ENCODE assay signal across 24 cellular contexts in the genomic region with DNA sequence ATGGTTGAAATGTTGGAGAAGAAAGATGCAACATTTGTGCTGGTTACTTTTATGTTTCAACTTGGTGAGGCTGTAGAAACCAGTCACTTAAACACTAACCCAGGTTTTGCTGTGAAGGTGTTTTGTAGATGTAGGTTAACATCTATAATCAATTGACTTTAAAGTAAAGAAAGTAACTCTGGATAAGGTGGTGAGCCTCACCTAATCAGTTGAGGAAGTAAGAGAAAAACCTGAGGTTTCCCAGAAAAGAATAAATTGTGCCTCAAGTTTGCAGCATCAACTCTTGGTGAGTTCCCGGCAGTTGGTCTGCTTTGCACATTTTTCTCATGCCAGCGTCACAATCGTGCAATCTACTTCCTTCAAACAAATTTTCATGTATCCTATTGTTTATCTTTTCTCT.
DNase-seq lines count a peak whose midpoint lies in the region; ATAC-seq and TF ChIP-seq lines count a peak whose summit lies in the region.
"Had no signal": no experiment of that assay in that cellular context is flagged by ENCODE, and none has a peak within 500 bp of the region (broad histone marks: within the 10 kb centered on the region; RNA-seq: fewer than 3 reads in every experiment).

No MANE protein-coding gene starts in this region.

- intact Hi-C loops in natural killer cell (cut with micrococcal nuclease), result no loop called here

- TF ChIP-seq CTCF in brain (conservative IDR thresholded peaks at IDR 0.05) (no peak), natural killer cell (IDR thresholded peaks at IDR 0.05) (no peak)

- H3K9me3 Mint-ChIP-seq in brain (peaks cover 6 to 31% (median 14%) of the 10 kb centered on the region in 5 experiments), natural killer cell (no peaks in the 10 kb centered on the region)

- H3K36me3 Mint-ChIP-seq in brain (no peaks in the 10 kb centered on the region), natural killer cell (no peaks in the 10 kb centered on the region)
- H3K36me3 Mint-ChIP-seq: CD14-positive monocyte; CD4-positive, alpha-beta memory T cell; CD4-positive, CD25-positive, alpha-beta regulatory T cell had no signal

- no peak overlapping the region for H3K4me3 Mint-ChIP-seq in brain
- no peak overlapping the region for H3K4me3 Mint-ChIP-seq in natural killer cell
- H3K4me3 Mint-ChIP-seq: CD14-positive monocyte; CD4-positive, alpha-beta memory T cell; CD4-positive, CD25-positive, alpha-beta regulatory T cell; CD8-positive, alpha-beta memory T cell had no signal

- no peak for ATAC-seq in natural killer cell
- no peak for ATAC-seq in GM18858 (IDR thresholded peaks at IDR 0.05; ENCODE audit: unreplicated experiment)
- ATAC-seq: GM12878 had no signal

- CTCF ChIA-PET in HEK293T (lab: Yijun Ruan, JAX), result no interaction called here

- H3K4me1 Mint-ChIP-seq in brain (peaks cover 43% of the 10 kb centered on the region), natural killer cell (peaks cover 23 to 26% of the 10 kb centered on the region in 2 donors)

- DNase-seq in HEK293T (ENCODE audit: extremely low spot score) (no peak), natural killer cell (no peak), HK-2 (ENCODE audit: unreplicated experiment) (no peak), GM19238 (ENCODE audit: insufficient read length, low spot score) (no peak)
- no peak for DNase-seq in stimulated activated CD4-positive, alpha-beta T cell treated with anti-CD3 and anti-CD28 coated beads, Interleukin-4, amount 100 ng/mL, for 4 hours
- DNase-seq: 8988T; ACHN; BE2C; C1 segment of cervical spinal cord; CD4-positive, alpha-beta memory T cell; CD4-positive, CD25-positive, alpha-beta regulatory T cell; CD8-positive, alpha-beta memory T cell; COR-L47; DMS 273 treated with DMSO at 0.1 percent for 48 hours; DMS153; DMS53; DMS79; DND-41; EL; GDM1 had no signal

- H3K27me3 Mint-ChIP-seq in brain (peaks cover 3% of the 10 kb centered on the region), natural killer cell (ENCODE audit: low read depth in 2 of 2) (peaks cover 0 to 3% of the 10 kb centered on the region in 2 donors)
- H3K27me3 Mint-ChIP-seq: CD4-positive, CD25-positive, alpha-beta regulatory T cell had no signal

- H3K27ac Mint-ChIP-seq in brain (peak overlapping the region in 3 of 5 experiments; percentile 97 to 100 (median 98)), natural killer cell (peak overlapping the region; percentile 70 to 87)
- H3K27ac Mint-ChIP-seq: CD14-positive monocyte; CD4-positive, alpha-beta memory T cell; CD4-positive, CD25-positive, alpha-beta regulatory T cell; CD8-positive, alpha-beta memory T cell had no signal

- POLR2A ChIA-PET in HEK293T (lab: Yijun Ruan, JAX), result no interaction called here

TF ChIP-seq in HEK293T, 16 proteins besides CTCF, POLR2A, EP300 and RAD21:
- TF ChIP-seq CTBP1 (IDR thresholded peaks at IDR 0.05; ENCODE audit: borderline replicate concordance) (no peak), FOXM1 (IDR thresholded peaks at IDR 0.05; ENCODE audit: borderline replicate concordance) (0 out of 2 replicates have a peak, but pooled peaks have one; percentile 19), ARNT (IDR thresholded peaks at IDR 0.05) (no peak), LEF1 (IDR thresholded peaks at IDR 0.05; ENCODE audit: borderline replicate concordance) (no peak)
